ENCODE assay signal across 26 cellular contexts in genomic region chr1:3030663-3031381, GRCh38. TPM values are rescaled to one million over a fixed set of nuclear protein-coding genes. Genes with fewer than 3 reads are reported as not detected.
DNase-seq lines count a peak whose midpoint lies in the region; ATAC-seq and TF ChIP-seq lines count a peak whose summit lies in the region.
"Had no signal": no experiment of that assay in that cellular context is flagged by ENCODE, and none has a peak within 500 bp of the region (broad histone marks: within the 10 kb centered on the region; RNA-seq: fewer than 3 reads in every experiment).

No MANE protein-coding gene starts in this region.

- peaks cover 6 to 65% of the 10 kb centered on the region in 2 donors for H3K27me3 ChIP-seq in left lung
- H3K27me3 ChIP-seq: ovary, right lobe of liver had no signal

- ATAC-seq in left lung (no peak), HG02798 (IDR thresholded peaks at IDR 0.05; ENCODE audit: poor library complexity, unreplicated experiment) (no peak), GM18907 (IDR thresholded peaks at IDR 0.05; ENCODE audit: unreplicated experiment) (no peak)
- ATAC-seq: heart left ventricle, right lobe of liver had no signal

- no peak overlapping the region for H3K4me3 ChIP-seq in left lung
- H3K4me3 ChIP-seq: BLaER1 treated with 17β-estradiol and CSF1 and Interleukin-3, amounts not matched to agents 10 nM and 100 nM; breast epithelium; heart left ventricle; ovary; right lobe of liver had no signal

- intact Hi-C loops in left lung (cut with DNase I): no loop called here

- no peak overlapping the region for H3K27ac ChIP-seq in left lung
- H3K27ac ChIP-seq: BLaER1 treated with 17β-estradiol and CSF1 and Interleukin-3, amounts not matched to agents 10 nM and 100 nM; breast epithelium; heart left ventricle; ovary; right lobe of liver had no signal

- no peaks in the 10 kb centered on the region for H3K4me1 ChIP-seq in left lung
- H3K4me1 ChIP-seq: breast epithelium, heart left ventricle, right lobe of liver had no signal

- H3K36me3 ChIP-seq in left lung: no peaks in the 10 kb centered on the region
- H3K36me3 ChIP-seq: BLaER1 treated with 17β-estradiol and CSF1 and Interleukin-3, amounts not matched to agents 10 nM and 100 nM; breast epithelium; heart left ventricle; ovary; right lobe of liver had no signal

- no peak for TF ChIP-seq CTCF in left lung (IDR thresholded peaks at IDR 0.05)

- no peaks in the 10 kb centered on the region for H3K9me3 ChIP-seq in left lung
- H3K9me3 ChIP-seq: breast epithelium, heart left ventricle, ovary, right lobe of liver had no signal

- peak in 12 of 14 donors; percentile 19 to 81 (median 60) for DNase-seq in C1 segment of cervical spinal cord (lab: John Stamatoyannopoulos, UW)
- peak in 46 of 56 donors; percentile 12 to 81 (median 53) for DNase-seq in amygdala (lab: John Stamatoyannopoulos, UW)
- DNase-seq in left lung: peak; percentile 27 to 64
- DNase-seq in pons (ENCODE audit: low spot score): peak; percentile 94
- DNase-seq in NCI-H1105 (lab: John Stamatoyannopoulos, UW): no peak
- no peak for DNase-seq in NCI-H2171 treated with DMSO at 0.1 percent for 48 hours (lab: John Stamatoyannopoulos, UW)
- DNase-seq: ACHN; activated CD4-positive, alpha-beta T cell treated with anti-CD3 and anti-CD28 coated beads, Interleukin-2, amount 50 U/mL, for 4 hours; activated CD8-positive, alpha-beta memory T cell treated with anti-CD3 and anti-CD28 coated beads, Interleukin-2, amount 50 U/mL, for 4 hours; activated gamma-delta T cell; cortex of kidney; DMS 273 treated with DMSO at 0.1 percent for 48 hours; NCI-H1417 treated with DMSO at 0.1 percent for 48 hours; NCI-H526 had no signal

RNA-seq across cellular contexts. Expression of gene ACTRT2, which starts 9.6 kb away (rescaled TPM):
- total RNA-seq in left lung: not detected
- total RNA-seq: breast epithelium, H4, heart left ventricle, lower leg skin, MCF 10A, myocyte, ovary, right lobe of liver, subcutaneous adipose tissue had no signal

RNA-seq across cellular contexts. Expression of gene PRDM16, which starts 38.2 kb away (rescaled TPM):
- total RNA-seq in left lung: 10 to 100 TPM; 14.9 to 18.0 TPM
- total RNA-seq: MCF 10A, myocyte had no signal

Comparison
In these comparisons a context has a peak if more than half of its experiments do, and no peak if none do; other contexts are left out.
1. DNase-seq: peak in C1 segment of cervical spinal cord (12 of 14), amygdala (46 of 56), left lung (2 of 2) and pons (single experiment); none in NCI-H1105 (single experiment) and NCI-H2171 treated with DMSO at 0.1 percent for 48 hours (single experiment).